In the genomic region with DNA sequence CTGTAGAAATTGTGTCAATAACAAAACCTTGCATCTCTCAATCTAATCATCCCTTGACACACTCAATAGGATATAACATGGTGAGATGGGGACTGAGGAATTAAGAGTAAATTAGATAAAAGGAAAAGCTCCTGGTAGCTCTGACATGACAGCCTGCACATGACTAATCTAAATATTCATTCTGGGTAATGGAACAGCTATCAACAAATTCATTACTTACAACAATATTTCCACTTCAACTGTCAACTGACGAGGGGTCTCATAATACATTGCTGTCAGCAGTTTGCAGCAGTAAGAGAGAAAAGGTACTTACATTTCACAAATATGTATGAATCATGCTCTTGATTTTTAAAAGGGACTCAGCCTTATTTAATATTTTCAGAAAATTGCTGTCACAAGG, we compare ENCODE assay signal across 23 cellular contexts.
DNase-seq lines count a peak whose midpoint lies in the region; TF ChIP-seq lines count a peak whose summit lies in the region.
"Had no signal": no experiment of that assay in that cellular context is flagged by ENCODE, and none has a peak within 500 bp of the region (broad histone marks: within the 10 kb centered on the region; RNA-seq: fewer than 3 reads in every experiment).

No MANE protein-coding gene starts in this region.

- H3K4me1 ChIP-seq in hepatocyte (ENCODE audit: insufficient read depth), result peaks cover 3% of the 10 kb centered on the region
- H3K4me1 ChIP-seq: A549 had no signal

- no peaks in the 10 kb centered on the region for H3K9me3 ChIP-seq in hepatocyte (ENCODE audit: low read depth)
- H3K9me3 ChIP-seq: A549 had no signal

- no peak overlapping the region for H2AFZ ChIP-seq in hepatocyte
- H2AFZ ChIP-seq: GM23248 had no signal

- H3K27ac ChIP-seq in caudate nucleus (ENCODE audit: low read depth, low read length) (peak overlapping the region; percentile 44), hepatocyte (peak overlapping the region; percentile 27), temporal lobe (ENCODE audit: low read depth, low read length) (peak overlapping the region; percentile 4)
- H3K27ac ChIP-seq: A549, GM23248 had no signal

- H3K36me3 ChIP-seq in hepatocyte (replicated peaks; ENCODE audit: insufficient read depth, low read depth), result no peaks in the 10 kb centered on the region

- TF ChIP-seq CTCF in hepatocyte (IDR thresholded peaks at IDR 0.05; ENCODE audit: poor library complexity), result no peak

- peak; percentile 38 for DNase-seq in NCI-H1417 treated with DMSO at 0.1 percent for 48 hours (lab: John Stamatoyannopoulos, UW)
- no peak for DNase-seq in NCI-H1417 (lab: John Stamatoyannopoulos, UW)
- no peak for DNase-seq in caudate nucleus (lab: John Stamatoyannopoulos, UW)
- no peak for DNase-seq in hepatocyte (ENCODE audit: low spot score)
- no peak for DNase-seq in medulla oblongata (ENCODE audit: extremely low spot score)
- no peak for DNase-seq in NCI-H1105 (lab: John Stamatoyannopoulos, UW)
- DNase-seq in activated CD4-positive, alpha-beta T cell treated with anti-CD3 and anti-CD28 coated beads, Interleukin-2, amount 50 U/mL, for 1 hour, result no peak
- DNase-seq: 8988T; ACHN; AML-193; C1 segment of cervical spinal cord; Calu3; CD4-positive, alpha-beta memory T cell; COR-L47; DMS79; EL; GDM1; GM23248; H7; HCEC 1CT had no signal

- WGBS in hepatocyte (ENCODE audit: low lambda C conversion rate, missing lambda C conversion rate), result 100% methylated on average over 1 of the region's 1 CpG

- H4K20me1 ChIP-seq in hepatocyte (ENCODE audit: insufficient read depth, poor library complexity, severe bottlenecking), result no peaks in the 10 kb centered on the region

- H3K4me3 ChIP-seq in hepatocyte, result no peak overlapping the region
- H3K4me3 ChIP-seq: A549, GM12878, GM23248 had no signal

- H3K79me2 ChIP-seq in hepatocyte, result no peaks in the 10 kb centered on the region

- no peaks in the 10 kb centered on the region for H3K9me2 ChIP-seq in hepatocyte (replicated peaks; ENCODE audit: insufficient read depth)

- H3K4me2 ChIP-seq in hepatocyte, result no peak overlapping the region
- H3K4me2 ChIP-seq: A549 had no signal

- no peaks in the 10 kb centered on the region for H3K27me3 ChIP-seq in hepatocyte
